In genomic region chr5:124651663-124652513, GRCh38 we compare ENCODE assay signal across 1 cellular context.
TF ChIP-seq lines count a peak whose summit lies in the region.

No MANE protein-coding gene starts in this region.

TF ChIP-seq in K562, 482 proteins besides CTCF, POLR2A, EP300 and RAD21 (continued from another document and continues in another):
- TF ChIP-seq HBP1 (CRISPR knock-in tag; IDR thresholded peaks at IDR 0.05) (no peak), HDGF (IDR thresholded peaks at IDR 0.05) (no peak), NCOR1 (IDR thresholded peaks at IDR 0.05) (peak; percentile 97), SRSF7 (optimal IDR thresholded peaks at IDR 0.05; ENCODE audit: low read depth, low read length) (no peak), BHLHE40 (IDR thresholded peaks at IDR 0.05; ENCODE audit: low read length) (peak; percentile 73), SAP30 (IDR thresholded peaks at IDR 0.05; ENCODE audit: borderline replicate concordance, insufficient read depth, low read depth, low read length, poor library complexity, severe bottlenecking) (no peak), NCOA4 (IDR thresholded peaks at IDR 0.05; ENCODE audit: partially characterized antibody) (no peak), ESRRB (CRISPR knock-in tag; IDR thresholded peaks at IDR 0.05; ENCODE audit: borderline replicate concordance) (no peak), ZNF217 (CRISPR knock-in tag; IDR thresholded peaks at IDR 0.05) (no peak), ZNF274 (IDR thresholded peaks at IDR 0.05; ENCODE audit: borderline replicate concordance, low read depth, low read length) (peak; percentile 77; the same call in 1 of the 2 replicates), ZNF395 (CRISPR knock-in tag; IDR thresholded peaks at IDR 0.05) (peak; percentile 94), KDM4B (IDR thresholded peaks at IDR 0.05; ENCODE audit: borderline replicate concordance in 2 of 2, low read depth in 1 of 2) (peak in 1 of 2 experiments; percentile 64; a peak in 1 of 4 replicates), PHTF2 (CRISPR knock-in tag; IDR thresholded peaks at IDR 0.05) (no peak), JUN (IDR thresholded peaks at IDR 0.05; ENCODE audit: borderline replicate concordance, low read depth, low read length) (0 out of 2 replicates have a peak, but pooled peaks have one; percentile 53), JUN (CRISPR knock-in tag; IDR thresholded peaks at IDR 0.05; ENCODE audit: borderline replicate concordance) (no peak), ASH1L (IDR thresholded peaks at IDR 0.05; ENCODE audit: borderline replicate concordance, low read depth, partially characterized antibody) (no peak), FUS (optimal IDR thresholded peaks at IDR 0.05; ENCODE audit: low read depth, low read length) (no peak), ZNF253 (CRISPR knock-in tag; conservative IDR thresholded peaks at IDR 0.05) (no peak), POU5F1 (IDR thresholded peaks at IDR 0.05; ENCODE audit: borderline replicate concordance, low read depth, low read length, partially characterized antibody) (no peak), SUPT5H (IDR thresholded peaks at IDR 0.05) (peak; percentile 72), EZH2 (IDR thresholded peaks at IDR 0.05; ENCODE audit: borderline replicate concordance, low read depth, low read length) (no peak), MTA2 (IDR thresholded peaks at IDR 0.05; ENCODE audit: low read depth) (peak; percentile 96), HDAC8 (tag; IDR thresholded peaks at IDR 0.05) (no peak), TAF1 (IDR thresholded peaks at IDR 0.05; ENCODE audit: control insufficient read depth, extremely low read depth, insufficient read depth, low read length, severe bottlenecking) (peak; percentile 53), MYNN (IDR thresholded peaks at IDR 0.05) (peak; percentile 87), MYNN (CRISPR knock-in tag; IDR thresholded peaks at IDR 0.05) (no peak), CBX2 (IDR thresholded peaks at IDR 0.05; ENCODE audit: insufficient read depth, low read length, poor library complexity, severe bottlenecking) (no peak), BCL6 (CRISPR knock-in tag; IDR thresholded peaks at IDR 0.05) (0 out of 2 replicates have a peak, but pooled peaks have one; percentile 36), NFIX (CRISPR knock-in tag; IDR thresholded peaks at IDR 0.05; ENCODE audit: low read depth) (no peak), TGIF2 (CRISPR knock-in tag; IDR thresholded peaks at IDR 0.05) (no peak), RFX7 (CRISPR knock-in tag; IDR thresholded peaks at IDR 0.05) (no peak), RBBP5 (IDR thresholded peaks at IDR 0.05; ENCODE audit: borderline replicate concordance, insufficient read depth, low read length, poor library complexity, severe bottlenecking) (peak; percentile 82), FIP1L1 (IDR thresholded peaks at IDR 0.05; ENCODE audit: low read depth, low read length, poor library complexity, severe bottlenecking) (peak; percentile 23), NFRKB (IDR thresholded peaks at IDR 0.05; ENCODE audit: low read depth) (0 out of 2 replicates have a peak, but pooled peaks have one; percentile 28), ZNF3 (CRISPR knock-in tag; IDR thresholded peaks at IDR 0.05) (no peak)
- TF ChIP-seq, protein P1, sequence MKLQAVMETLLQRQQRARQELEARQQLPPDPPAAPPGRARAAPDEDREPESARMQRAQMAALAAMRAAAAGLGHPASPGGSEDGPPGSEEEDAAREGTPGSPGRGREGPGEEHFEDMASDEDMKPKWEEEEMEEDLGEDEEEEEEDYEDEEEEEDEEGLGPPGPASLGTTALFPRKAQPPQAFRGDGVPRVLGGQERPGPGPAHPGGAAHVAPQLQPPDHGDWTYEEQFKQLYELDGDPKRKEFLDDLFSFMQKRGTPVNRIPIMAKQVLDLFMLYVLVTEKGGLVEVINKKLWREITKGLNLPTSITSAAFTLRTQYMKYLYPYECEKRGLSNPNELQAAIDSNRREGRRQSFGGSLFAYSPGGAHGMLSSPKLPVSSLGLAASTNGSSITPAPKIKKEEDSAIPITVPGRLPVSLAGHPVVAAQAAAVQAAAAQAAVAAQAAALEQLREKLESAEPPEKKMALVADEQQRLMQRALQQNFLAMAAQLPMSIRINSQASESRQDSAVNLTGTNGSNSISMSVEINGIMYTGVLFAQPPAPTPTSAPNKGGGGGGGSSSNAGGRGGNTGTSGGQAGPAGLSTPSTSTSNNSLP (IDR thresholded peaks at IDR 0.05; ENCODE audit: borderline replicate concordance, low read depth, low read length), result peak; percentile 87
- TF ChIP-seq, protein P2, sequence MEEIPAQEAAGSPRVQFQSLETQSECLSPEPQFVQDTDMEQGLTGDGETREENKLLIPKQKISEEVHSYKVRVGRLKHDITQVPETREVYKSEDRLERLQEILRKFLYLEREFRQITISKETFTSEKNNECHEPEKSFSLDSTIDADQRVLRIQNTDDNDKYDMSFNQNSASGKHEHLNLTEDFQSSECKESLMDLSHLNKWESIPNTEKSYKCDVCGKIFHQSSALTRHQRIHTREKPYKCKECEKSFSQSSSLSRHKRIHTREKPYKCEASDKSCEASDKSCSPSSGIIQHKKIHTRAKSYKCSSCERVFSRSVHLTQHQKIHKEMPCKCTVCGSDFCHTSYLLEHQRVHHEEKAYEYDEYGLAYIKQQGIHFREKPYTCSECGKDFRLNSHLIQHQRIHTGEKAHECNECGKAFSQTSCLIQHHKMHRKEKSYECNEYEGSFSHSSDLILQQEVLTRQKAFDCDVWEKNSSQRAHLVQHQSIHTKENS (CRISPR knock-in tag; IDR thresholded peaks at IDR 0.05), result no peak
- TF ChIP-seq, protein P3, sequence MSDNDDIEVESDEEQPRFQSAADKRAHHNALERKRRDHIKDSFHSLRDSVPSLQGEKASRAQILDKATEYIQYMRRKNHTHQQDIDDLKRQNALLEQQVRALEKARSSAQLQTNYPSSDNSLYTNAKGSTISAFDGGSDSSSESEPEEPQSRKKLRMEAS (CRISPR knock-in tag; IDR thresholded peaks at IDR 0.05), result peak; percentile 94
- TF ChIP-seq, protein P4, sequence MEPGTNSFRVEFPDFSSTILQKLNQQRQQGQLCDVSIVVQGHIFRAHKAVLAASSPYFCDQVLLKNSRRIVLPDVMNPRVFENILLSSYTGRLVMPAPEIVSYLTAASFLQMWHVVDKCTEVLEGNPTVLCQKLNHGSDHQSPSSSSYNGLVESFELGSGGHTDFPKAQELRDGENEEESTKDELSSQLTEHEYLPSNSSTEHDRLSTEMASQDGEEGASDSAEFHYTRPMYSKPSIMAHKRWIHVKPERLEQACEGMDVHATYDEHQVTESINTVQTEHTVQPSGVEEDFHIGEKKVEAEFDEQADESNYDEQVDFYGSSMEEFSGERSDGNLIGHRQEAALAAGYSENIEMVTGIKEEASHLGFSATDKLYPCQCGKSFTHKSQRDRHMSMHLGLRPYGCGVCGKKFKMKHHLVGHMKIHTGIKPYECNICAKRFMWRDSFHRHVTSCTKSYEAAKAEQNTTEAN (CRISPR knock-in tag; IDR thresholded peaks at IDR 0.05), result 0 out of 2 replicates have a peak, but pooled peaks have one; percentile 71
- TF ChIP-seq, protein P5, sequence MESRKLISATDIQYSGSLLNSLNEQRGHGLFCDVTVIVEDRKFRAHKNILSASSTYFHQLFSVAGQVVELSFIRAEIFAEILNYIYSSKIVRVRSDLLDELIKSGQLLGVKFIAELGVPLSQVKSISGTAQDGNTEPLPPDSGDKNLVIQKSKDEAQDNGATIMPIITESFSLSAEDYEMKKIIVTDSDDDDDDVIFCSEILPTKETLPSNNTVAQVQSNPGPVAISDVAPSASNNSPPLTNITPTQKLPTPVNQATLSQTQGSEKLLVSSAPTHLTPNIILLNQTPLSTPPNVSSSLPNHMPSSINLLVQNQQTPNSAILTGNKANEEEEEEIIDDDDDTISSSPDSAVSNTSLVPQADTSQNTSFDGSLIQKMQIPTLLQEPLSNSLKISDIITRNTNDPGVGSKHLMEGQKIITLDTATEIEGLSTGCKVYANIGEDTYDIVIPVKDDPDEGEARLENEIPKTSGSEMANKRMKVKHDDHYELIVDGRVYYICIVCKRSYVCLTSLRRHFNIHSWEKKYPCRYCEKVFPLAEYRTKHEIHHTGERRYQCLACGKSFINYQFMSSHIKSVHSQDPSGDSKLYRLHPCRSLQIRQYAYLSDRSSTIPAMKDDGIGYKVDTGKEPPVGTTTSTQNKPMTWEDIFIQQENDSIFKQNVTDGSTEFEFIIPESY (CRISPR knock-in tag; IDR thresholded peaks at IDR 0.05), result peak; percentile 67
- TF ChIP-seq, protein P6, sequence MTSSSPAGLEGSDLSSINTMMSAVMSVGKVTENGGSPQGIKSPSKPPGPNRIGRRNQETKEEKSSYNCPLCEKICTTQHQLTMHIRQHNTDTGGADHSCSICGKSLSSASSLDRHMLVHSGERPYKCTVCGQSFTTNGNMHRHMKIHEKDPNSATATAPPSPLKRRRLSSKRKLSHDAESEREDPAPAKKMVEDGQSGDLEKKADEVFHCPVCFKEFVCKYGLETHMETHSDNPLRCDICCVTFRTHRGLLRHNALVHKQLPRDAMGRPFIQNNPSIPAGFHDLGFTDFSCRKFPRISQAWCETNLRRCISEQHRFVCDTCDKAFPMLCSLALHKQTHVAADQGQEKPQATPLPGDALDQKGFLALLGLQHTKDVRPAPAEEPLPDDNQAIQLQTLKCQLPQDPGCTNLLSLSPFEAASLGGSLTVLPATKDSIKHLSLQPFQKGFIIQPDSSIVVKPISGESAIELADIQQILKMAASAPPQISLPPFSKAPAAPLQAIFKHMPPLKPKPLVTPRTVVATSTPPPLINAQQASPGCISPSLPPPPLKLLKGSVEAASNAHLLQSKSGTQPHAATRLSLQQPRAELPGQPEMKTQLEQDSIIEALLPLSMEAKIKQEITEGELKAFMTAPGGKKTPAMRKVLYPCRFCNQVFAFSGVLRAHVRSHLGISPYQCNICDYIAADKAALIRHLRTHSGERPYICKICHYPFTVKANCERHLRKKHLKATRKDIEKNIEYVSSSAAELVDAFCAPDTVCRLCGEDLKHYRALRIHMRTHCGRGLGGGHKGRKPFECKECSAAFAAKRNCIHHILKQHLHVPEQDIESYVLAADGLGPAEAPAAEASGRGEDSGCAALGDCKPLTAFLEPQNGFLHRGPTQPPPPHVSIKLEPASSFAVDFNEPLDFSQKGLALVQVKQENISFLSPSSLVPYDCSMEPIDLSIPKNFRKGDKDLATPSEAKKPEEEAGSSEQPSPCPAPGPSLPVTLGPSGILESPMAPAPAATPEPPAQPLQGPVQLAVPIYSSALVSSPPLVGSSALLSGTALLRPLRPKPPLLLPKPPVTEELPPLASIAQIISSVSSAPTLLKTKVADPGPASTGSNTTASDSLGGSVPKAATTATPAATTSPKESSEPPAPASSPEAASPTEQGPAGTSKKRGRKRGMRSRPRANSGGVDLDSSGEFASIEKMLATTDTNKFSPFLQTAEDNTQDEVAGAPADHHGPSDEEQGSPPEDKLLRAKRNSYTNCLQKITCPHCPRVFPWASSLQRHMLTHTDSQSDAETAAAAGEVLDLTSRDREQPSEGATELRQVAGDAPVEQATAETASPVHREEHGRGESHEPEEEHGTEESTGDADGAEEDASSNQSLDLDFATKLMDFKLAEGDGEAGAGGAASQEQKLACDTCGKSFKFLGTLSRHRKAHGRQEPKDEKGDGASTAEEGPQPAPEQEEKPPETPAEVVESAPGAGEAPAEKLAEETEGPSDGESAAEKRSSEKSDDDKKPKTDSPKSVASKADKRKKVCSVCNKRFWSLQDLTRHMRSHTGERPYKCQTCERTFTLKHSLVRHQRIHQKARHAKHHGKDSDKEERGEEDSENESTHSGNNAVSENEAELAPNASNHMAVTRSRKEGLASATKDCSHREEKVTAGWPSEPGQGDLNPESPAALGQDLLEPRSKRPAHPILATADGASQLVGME (CRISPR knock-in tag; IDR thresholded peaks at IDR 0.05), result no peak
- TF ChIP-seq, protein P7, sequence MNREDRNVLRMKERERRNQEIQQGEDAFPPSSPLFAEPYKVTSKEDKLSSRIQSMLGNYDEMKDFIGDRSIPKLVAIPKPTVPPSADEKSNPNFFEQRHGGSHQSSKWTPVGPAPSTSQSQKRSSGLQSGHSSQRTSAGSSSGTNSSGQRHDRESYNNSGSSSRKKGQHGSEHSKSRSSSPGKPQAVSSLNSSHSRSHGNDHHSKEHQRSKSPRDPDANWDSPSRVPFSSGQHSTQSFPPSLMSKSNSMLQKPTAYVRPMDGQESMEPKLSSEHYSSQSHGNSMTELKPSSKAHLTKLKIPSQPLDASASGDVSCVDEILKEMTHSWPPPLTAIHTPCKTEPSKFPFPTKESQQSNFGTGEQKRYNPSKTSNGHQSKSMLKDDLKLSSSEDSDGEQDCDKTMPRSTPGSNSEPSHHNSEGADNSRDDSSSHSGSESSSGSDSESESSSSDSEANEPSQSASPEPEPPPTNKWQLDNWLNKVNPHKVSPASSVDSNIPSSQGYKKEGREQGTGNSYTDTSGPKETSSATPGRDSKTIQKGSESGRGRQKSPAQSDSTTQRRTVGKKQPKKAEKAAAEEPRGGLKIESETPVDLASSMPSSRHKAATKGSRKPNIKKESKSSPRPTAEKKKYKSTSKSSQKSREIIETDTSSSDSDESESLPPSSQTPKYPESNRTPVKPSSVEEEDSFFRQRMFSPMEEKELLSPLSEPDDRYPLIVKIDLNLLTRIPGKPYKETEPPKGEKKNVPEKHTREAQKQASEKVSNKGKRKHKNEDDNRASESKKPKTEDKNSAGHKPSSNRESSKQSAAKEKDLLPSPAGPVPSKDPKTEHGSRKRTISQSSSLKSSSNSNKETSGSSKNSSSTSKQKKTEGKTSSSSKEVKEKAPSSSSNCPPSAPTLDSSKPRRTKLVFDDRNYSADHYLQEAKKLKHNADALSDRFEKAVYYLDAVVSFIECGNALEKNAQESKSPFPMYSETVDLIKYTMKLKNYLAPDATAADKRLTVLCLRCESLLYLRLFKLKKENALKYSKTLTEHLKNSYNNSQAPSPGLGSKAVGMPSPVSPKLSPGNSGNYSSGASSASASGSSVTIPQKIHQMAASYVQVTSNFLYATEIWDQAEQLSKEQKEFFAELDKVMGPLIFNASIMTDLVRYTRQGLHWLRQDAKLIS (CRISPR knock-in tag; IDR thresholded peaks at IDR 0.05), result no peak
